Comparison of ENCODE assay signal across 9 cellular contexts in the genomic region with DNA sequence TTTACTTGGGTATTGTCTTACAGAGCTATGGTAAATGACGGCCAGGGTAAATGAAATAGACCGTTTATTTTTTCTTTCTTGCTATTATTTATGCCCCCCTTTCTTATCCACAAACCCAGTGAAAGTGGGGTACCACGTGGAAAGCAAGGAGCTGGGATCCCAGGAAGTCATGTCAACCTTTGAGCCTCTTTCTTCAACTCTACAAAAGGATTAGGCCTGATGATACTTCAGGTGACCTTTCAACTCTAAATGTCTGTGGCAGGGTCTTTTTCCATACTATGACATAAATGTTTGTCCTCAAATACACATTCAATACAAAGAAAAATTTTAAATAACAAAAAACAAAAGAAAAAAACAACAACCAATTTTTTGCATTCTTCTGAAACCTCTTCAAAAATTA.
"Had no signal": no experiment of that assay in that cellular context is flagged by ENCODE, and none has a peak within 500 bp of the region (broad histone marks: within the 10 kb centered on the region; RNA-seq: fewer than 3 reads in every experiment).

No MANE protein-coding gene starts in this region.

- H3K27ac Mint-ChIP-seq: GM23338, HFFc6 had no signal

- H3K4me2 ChIP-seq: GM23338 had no signal

- FAIRE-seq: H1, H54 had no signal

- H3K4me1 ChIP-seq: HAP-1 had no signal

- H3K9me3 Mint-ChIP-seq: GM23338, H9, HFFc6 had no signal

- H2AFZ ChIP-seq: GM23248, GM23338 had no signal

- H3K27ac ChIP-seq: GM23248 had no signal

- DNase-seq: GOT3, H7, H9, HFFc6 had no signal

- H3K9me3 ChIP-seq: HAP-1 had no signal

- H3K36me3 ChIP-seq: HAP-1 had no signal

- H3K4me3 Mint-ChIP-seq: GM23338, H9, HFFc6 had no signal

- H3K9ac ChIP-seq: GM23248 had no signal

- H3K4me3 ChIP-seq: GM23248, GM23338, HAP-1 had no signal
